Comparison of ENCODE assay signal across 8 cellular contexts in genomic region chr16:89657442-89658220, GRCh38. TPM values are rescaled to one million over a fixed set of nuclear protein-coding genes. Genes with fewer than 3 reads are reported as not detected.
DNase-seq lines count a peak whose midpoint lies in the region; FAIRE-seq and TF ChIP-seq lines count a peak whose summit lies in the region.

TSS of gene CHMP1A (minus strand) at chr16:89657708. CDS start at chr16:89657588, 120 bp downstream.
TSS of gene SPATA33 (plus strand) at chr16:89657836. CDS start at chr16:89657912, 76 bp downstream.

- H3K4me1 Mint-ChIP-seq in Caco-2 (ENCODE audit: low read depth, unreplicated experiment) = peaks cover 8% of the 10 kb centered on the region

- no peaks in the 10 kb centered on the region for H4K20me1 ChIP-seq in endothelial cell of umbilical vein (replicated peaks; ENCODE audit: control insufficient read depth, extremely low read depth, insufficient read depth, low read length)

- peak; percentile 70 for TF ChIP-seq POLR2A in endothelial cell of umbilical vein (IDR thresholded peaks at IDR 0.05; ENCODE audit: low read depth, low read length)

- peak within 1 kb of the TSS; percentile 99 for H3K4me3 ChIP-seq in Caco-2 (ENCODE audit: low read depth, low read length)
- H3K4me3 ChIP-seq in NT2/D1 (ENCODE audit: insufficient read length, low read depth) = peak within 1 kb of the TSS; percentile 99
- peak within 1 kb of the TSS; percentile 68 to 98 (median 74) for H3K4me3 ChIP-seq in endothelial cell of umbilical vein (replicated peaks in 1 of 3; ENCODE audit: insufficient read depth in 1 of 3, low read depth in 1 of 3, low read length in 3 of 3)

- H3K27me3 Mint-ChIP-seq in Caco-2 (ENCODE audit: insufficient read depth, unreplicated experiment) = no peaks in the 10 kb centered on the region

- peak within 1 kb of the TSS; percentile 95 for H3K4me3 Mint-ChIP-seq in Caco-2 (ENCODE audit: unreplicated experiment)

- peak within 1 kb of the TSS; percentile 51 for H3K4me2 ChIP-seq in endothelial cell of umbilical vein (ENCODE audit: insufficient read depth, low read length)

- peaks cover 69% of the 10 kb centered on the region for H3K36me3 Mint-ChIP-seq in Caco-2 (ENCODE audit: insufficient read depth, unreplicated experiment)

- intact Hi-C loops in Caco-2 (cut with micrococcal nuclease; ENCODE audit: unreplicated experiment) (loop anchor here (2.0 to 5.0 kb wide), 2 partner anchors 29 to 45 kb away; partner anchors contain the start of genes CDK10 and SPATA2L), endothelial cell of umbilical vein (cut with micrococcal nuclease) (no loop called here)

- peak within 1 kb of the TSS; percentile 87 for H2AFZ ChIP-seq in endothelial cell of umbilical vein (ENCODE audit: low read depth, low read length)

- peak within 1 kb of the TSS; percentile 49 for H3K27ac ChIP-seq in endothelial cell of umbilical vein (ENCODE audit: insufficient read depth, low read depth, low read length)

- peak; percentile 88 for FAIRE-seq in endothelial cell of umbilical vein (lab: Jason Lieb, UNC)

- dilution Hi-C loops in endothelial cell of umbilical vein (cut with MboI; ENCODE audit: extremely low pct_ligation_motif_present, low sequenced_read_pairs) = no loop called here

- peaks cover 36% of the 10 kb centered on the region for H3K79me2 ChIP-seq in endothelial cell of umbilical vein (ENCODE audit: control insufficient read depth, insufficient read depth, low read length)

- H3K9me3 Mint-ChIP-seq in Caco-2 (ENCODE audit: unreplicated experiment) = peaks cover 10% of the 10 kb centered on the region

- peak; percentile 93 to 97 for DNase-seq in Caco-2
- peak; percentile 100 for DNase-seq in GM20000 (ENCODE audit: low spot score)
- peak; percentile 23 for DNase-seq in HS-5 (ENCODE audit: low read depth)
- DNase-seq in NT2/D1 (ENCODE audit: low read depth, low spot score) = peak; percentile 83
- DNase-seq in activated CD8-positive, alpha-beta memory T cell treated with anti-CD3 and anti-CD28 coated beads, Interleukin-2, amount 50 U/mL, for 24 hours (ENCODE audit: extremely low read depth) = peak; percentile 78
- peak; percentile 86 for DNase-seq in endothelial cell of umbilical vein (ENCODE audit: low read depth, low spot score)
- DNase-seq in middle frontal gyrus (ENCODE audit: extremely low spot score, low spot score) = peak; percentile 77
- peak; percentile 80 to 84 for DNase-seq in stimulated activated CD8-positive, alpha-beta memory T cell treated with anti-CD3 and anti-CD28 coated beads, Interleukin-2, amount 100 ng/mL, for 1 hour (ENCODE audit: low read depth in 2 of 2)

- no peaks in the 10 kb centered on the region for H3K9me3 ChIP-seq in Caco-2
- no peaks in the 10 kb centered on the region for H3K9me3 ChIP-seq in NT2/D1 (ENCODE audit: insufficient read depth, low read length)
- no peaks in the 10 kb centered on the region for H3K9me3 ChIP-seq in endothelial cell of umbilical vein (replicated peaks; ENCODE audit: control insufficient read depth, insufficient read depth, low read length)

- peak within 1 kb of the TSS; percentile 94 for H3K27ac Mint-ChIP-seq in Caco-2 (ENCODE audit: unreplicated experiment)

- no peak for TF ChIP-seq CTCF in Caco-2 (IDR thresholded peaks at IDR 0.05; ENCODE audit: insufficient read depth in 1 of 2, low read depth in 1 of 2, low read length in 1 of 2, severe bottlenecking in 1 of 2, unreplicated experiment in 1 of 2)
- no peak for TF ChIP-seq CTCF in GM20000 (IDR thresholded peaks at IDR 0.05; ENCODE audit: extremely low read depth, missing control alignments)
- TF ChIP-seq CTCF in endothelial cell of umbilical vein (IDR thresholded peaks at IDR 0.05; ENCODE audit: extremely low read depth in 1 of 2, insufficient read depth in 1 of 2, low read depth in 1 of 2, low read length in 2 of 2) = no peak

- H3K9ac ChIP-seq in NT2/D1 (ENCODE audit: insufficient read length, low read depth) (peak within 1 kb of the TSS; percentile 99), endothelial cell of umbilical vein (replicated peaks; ENCODE audit: extremely low read depth, insufficient read depth, low read length) (peak within 1 kb of the TSS; percentile 89)

- no peaks in the 10 kb centered on the region for H3K9me1 ChIP-seq in endothelial cell of umbilical vein (replicated peaks; ENCODE audit: control insufficient read depth, extremely low read depth, insufficient read depth, low read length)

- no peaks in the 10 kb centered on the region for H3K4me1 ChIP-seq in Caco-2
- peaks cover 4% of the 10 kb centered on the region for H3K4me1 ChIP-seq in NT2/D1 (ENCODE audit: insufficient read depth, insufficient read length)
- peaks cover 13% of the 10 kb centered on the region for H3K4me1 ChIP-seq in endothelial cell of umbilical vein (ENCODE audit: control insufficient read depth, extremely low read depth, insufficient read depth, low read length)

- H3K36me3 ChIP-seq in Caco-2 (ENCODE audit: control insufficient read depth, insufficient read depth, low read length) (peaks cover 6% of the 10 kb centered on the region), NT2/D1 (ENCODE audit: insufficient read depth, insufficient read length, low read length) (peaks cover 57% of the 10 kb centered on the region), endothelial cell of umbilical vein (ENCODE audit: control insufficient read depth in 2 of 2, extremely low read depth in 1 of 2, insufficient read depth in 2 of 2, low read length in 2 of 2) (peaks cover 0 to 4% of the 10 kb centered on the region in 2 experiments)

- no peaks in the 10 kb centered on the region for H3K27me3 ChIP-seq in Caco-2 (replicated peaks; ENCODE audit: control insufficient read depth, insufficient read depth, low read length)
- H3K27me3 ChIP-seq in NT2/D1 (ENCODE audit: insufficient read depth, insufficient read length) = no peaks in the 10 kb centered on the region
- no peaks in the 10 kb centered on the region for H3K27me3 ChIP-seq in endothelial cell of umbilical vein (ENCODE audit: control insufficient read depth in 2 of 2, insufficient read depth in 2 of 2, low read length in 2 of 2)

- BruUV-seq in Caco-2 (replicated peaks; lab: Mats Ljungman, UMichigan) (no TSS peak), endothelial cell of umbilical vein (replicated peaks; lab: Mats Ljungman, UMichigan) (TSS peak; percentile 70)

- CTCF ChIA-PET in Caco-2 (lab: Charles Lee) = interaction anchor here (0.6 kb wide), 1 partner anchor 976 kb away, joined by 4 read pairs; no protein-coding TSS in a partner anchor
- CTCF ChIA-PET in endothelial cell of umbilical vein (lab: Charles Lee) = interaction anchor here (0.6 to 1.6 kb wide), 4 partner anchors 9 to 43 kb away, joined by 3 to 5 read pairs (median 4); partner anchors contain the start of gene CDK10

- POLR2A ChIA-PET in Caco-2 (lab: Charles Lee) (interaction anchor here (0.6 to 1.5 kb wide), 7 partner anchors 29 to 841 kb away, joined by 3 to 8 read pairs (median 4); partner anchors contain the start of genes CDK10 and TCF25), endothelial cell of umbilical vein (lab: Charles Lee) (no interaction called here)

TF ChIP-seq in endothelial cell of umbilical vein, 7 proteins besides CTCF, POLR2A, EP300 and RAD21:
- TF ChIP-seq, protein P1, sequence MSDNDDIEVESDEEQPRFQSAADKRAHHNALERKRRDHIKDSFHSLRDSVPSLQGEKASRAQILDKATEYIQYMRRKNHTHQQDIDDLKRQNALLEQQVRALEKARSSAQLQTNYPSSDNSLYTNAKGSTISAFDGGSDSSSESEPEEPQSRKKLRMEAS (IDR thresholded peaks at IDR 0.05; ENCODE audit: insufficient read depth, insufficient read length) = no peak
- no peak for TF ChIP-seq FOS (IDR thresholded peaks at IDR 0.05; ENCODE audit: borderline replicate concordance, insufficient read depth, low read length)
- TF ChIP-seq MYC (IDR thresholded peaks at IDR 0.05; ENCODE audit: low read depth, low read length) = peak; percentile 28
- TF ChIP-seq POLR2AphosphoS5 (IDR thresholded peaks at IDR 0.05; ENCODE audit: insufficient read depth, low read depth, low read length) = peak; percentile 95

RNA-seq across cellular contexts. Expression of gene CHMP1A, which starts in this region (rescaled TPM):
- total RNA-seq in Caco-2 (2022) (150 and 159 TPM in 2 replicates), endothelial cell of umbilical vein (83.9 and 86.3 TPM in 2 replicates)
- polyA plus RNA-seq in endothelial cell of umbilical vein = 101 and 110 TPM in 2 replicates
- 64.1 and 84.6 TPM in 2 replicates for polyA plus RNA-seq in endothelial cell of umbilical vein (2011; cell fraction: cytosol; rRNA removed)
- 98.7 and 105 TPM in 2 replicates for polyA plus RNA-seq in endothelial cell of umbilical vein (2011; cell fraction: nucleus; rRNA removed)
- polyA plus RNA-seq in endothelial cell of umbilical vein (2012) = 67.5 and 82.6 TPM in 2 replicates
- polyA minus RNA-seq in endothelial cell of umbilical vein = 82.6 and 99.7 TPM in 2 replicates
- polyA minus RNA-seq in endothelial cell of umbilical vein (2011; cell fraction: cytosol; rRNA and poly(A)+ RNA removed) = 64.0 TPM
- 24.9 and 33.4 TPM in 2 replicates for polyA minus RNA-seq in endothelial cell of umbilical vein (2011; cell fraction: nucleus; rRNA and poly(A)+ RNA removed)

RNA-seq across cellular contexts. Expression of gene SPATA33, which starts in this region (rescaled TPM):
- total RNA-seq in Caco-2 (2022) (19.7 and 29.1 TPM in 2 replicates), endothelial cell of umbilical vein (11.4 and 13.7 TPM in 2 replicates)
- 3.5 and 4.7 TPM in 2 replicates for polyA plus RNA-seq in endothelial cell of umbilical vein
- polyA plus RNA-seq in endothelial cell of umbilical vein (2011; cell fraction: cytosol; rRNA removed) = 3.8 and 3.9 TPM in 2 replicates
- 9.7 and 11.2 TPM in 2 replicates for polyA plus RNA-seq in endothelial cell of umbilical vein (2011; cell fraction: nucleus; rRNA removed)
- polyA plus RNA-seq in endothelial cell of umbilical vein (2012) = 6.5 and 6.8 TPM in 2 replicates
- polyA minus RNA-seq in endothelial cell of umbilical vein = 4.0 and 4.4 TPM in 2 replicates
- polyA minus RNA-seq in endothelial cell of umbilical vein (2011; cell fraction: cytosol; rRNA and poly(A)+ RNA removed) = 4.4 TPM
- polyA minus RNA-seq in endothelial cell of umbilical vein (2011; cell fraction: nucleus; rRNA and poly(A)+ RNA removed) = 5.0 and 5.3 TPM in 2 replicates

Comparison
In these comparisons a context has a peak if more than half of its experiments do, and no peak if none do; other contexts are left out.
1. Peak in every context shown above with its lines: DNase-seq, H3K4me3 ChIP-seq and H3K27ac ChIP-seq.
2. DNase-seq: peak in every context shown above with its lines; median percentile 100 in GM20000; 95 in Caco-2; 86 in endothelial cell of umbilical vein; 83 in NT2/D1; 82 in stimulated activated CD8-positive, alpha-beta memory T cell treated with anti-CD3 and anti-CD28 coated beads, Interleukin-2, amount 100 ng/mL, for 1 hour; 78 in activated CD8-positive, alpha-beta memory T cell treated with anti-CD3 and anti-CD28 coated beads, Interleukin-2, amount 50 U/mL, for 24 hours; 77 in middle frontal gyrus; 23 in HS-5.